ENCODE assay signal across 33 cellular contexts in the genomic region with DNA sequence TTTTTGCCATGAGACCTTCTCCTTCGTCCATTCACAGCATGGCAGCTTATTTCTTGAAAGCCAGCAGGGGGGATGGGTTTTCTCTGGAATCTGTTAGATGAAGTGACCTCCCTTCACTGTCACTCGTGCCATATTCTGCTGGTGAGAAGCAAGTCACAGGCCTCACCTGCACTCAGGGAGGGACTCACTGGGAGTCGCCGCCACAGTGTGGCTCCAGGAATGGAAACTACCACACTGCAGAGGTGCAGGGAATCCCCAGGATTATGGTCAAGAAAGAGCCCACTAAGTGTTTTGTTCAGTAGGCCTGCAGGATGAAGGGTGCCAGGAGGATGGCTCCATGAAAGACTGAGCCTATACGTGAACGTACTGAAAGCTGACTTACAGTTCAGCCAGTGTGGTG.
"Had no signal": no experiment of that assay in that cellular context is flagged by ENCODE, and none has a peak within 500 bp of the region (broad histone marks: within the 10 kb centered on the region; RNA-seq: fewer than 3 reads in every experiment).

No MANE protein-coding gene starts in this region.

- H3K4me1 ChIP-seq: adrenal gland, body of pancreas had no signal

- H3K4me3 Mint-ChIP-seq: activated CD4-positive, alpha-beta T cell treated with anti-CD3 and anti-CD28 coated beads, Interleukin-2, amount 10 ng/mL, durations not matched to agents 24 days and 14 days; activated naive CD4-positive, alpha-beta T cell treated with anti-CD3 and anti-CD28 coated beads for 36 hours; activated T-cell treated with anti-CD3 and anti-CD28 coated beads, Interleukin-2, amount 50 U/mL, for 4 hours; activated T-helper 1 cell treated with anti-CD3 and anti-CD28 coated beads, Interleukin-12 subunit alpha, Interleukin-12 subunit beta, Interleukin-2, Interleukin-4 antibody, amounts not matched to agents 30 ng/mL and 10 ng/mL and 1 ng/mL, durations not matched to agents 14 hours and 24 hours and 36 hours had no signal

- H3K9me3 ChIP-seq: adrenal gland, body of pancreas had no signal

- H3K27ac ChIP-seq: adrenal gland, body of pancreas, PC-9, VCaP had no signal

- DNase-seq: activated CD4-positive, alpha-beta T cell treated with anti-CD3 and anti-CD28 coated beads, Interleukin-2, amount 10 ng/mL, durations not matched to agents 24 days and 14 days; activated CD4-positive, alpha-beta T cell treated with anti-CD3 and anti-CD28 coated beads, Interleukin-2, amount 50 U/mL, for 4 hours; activated CD4-positive, CD25-positive, alpha-beta regulatory T cell; activated CD8-positive, alpha-beta memory T cell treated with anti-CD3 and anti-CD28 coated beads, Interleukin-2, amount 50 U/mL, for 4 hours; activated gamma-delta T cell treated with Interleukin-2 at 50 U/mL for 16 hours; activated naive CD4-positive, alpha-beta T cell treated with anti-CD3 and anti-CD28 coated beads for 36 hours; activated T-cell treated with anti-CD3 and anti-CD28 coated beads for 4 hours; activated T-cell treated with anti-CD3 and anti-CD28 coated beads, Interleukin-2, amount 50 U/mL, for 4 hours; adrenal gland; body of pancreas; central memory CD4-positive, alpha-beta T cell; Karpas-422; KBM-7; MM.1S; MV-4-11; NCI-H1092; NCI-H1436 treated with DMSO at 0.1 percent for 48 hours; NCI-H187; NCI-H2029 treated with DMSO at 0.1 percent for 48 hours; NCI-H2107; NCI-H2171; NCI-H510A; NCI-H526; NCI-H748 treated with DMSO at 0.1 percent for 48 hours; PC-9; Right ventricle myocardium superior; SW 1271; T-helper 1 cell; T-helper 2 cell; T-helper 9 cell had no signal

- H3K9me3 Mint-ChIP-seq: activated CD4-positive, alpha-beta T cell treated with anti-CD3 and anti-CD28 coated beads, Interleukin-2, amount 10 ng/mL, durations not matched to agents 24 days and 14 days; activated T-helper 1 cell treated with anti-CD3 and anti-CD28 coated beads, Interleukin-12 subunit alpha, Interleukin-12 subunit beta, Interleukin-2, Interleukin-4 antibody, amounts not matched to agents 30 ng/mL and 10 ng/mL and 1 ng/mL, durations not matched to agents 14 hours and 24 hours and 36 hours had no signal

- H3K27ac Mint-ChIP-seq: activated CD4-positive, alpha-beta T cell treated with anti-CD3 and anti-CD28 coated beads, Interleukin-2, amount 10 ng/mL, durations not matched to agents 24 days and 14 days; activated naive CD4-positive, alpha-beta T cell treated with anti-CD3 and anti-CD28 coated beads for 36 hours; activated T-helper 1 cell treated with anti-CD3 and anti-CD28 coated beads, Interleukin-12 subunit alpha, Interleukin-12 subunit beta, Interleukin-2, Interleukin-4 antibody, amounts not matched to agents 30 ng/mL and 10 ng/mL and 1 ng/mL, durations not matched to agents 14 hours and 24 hours and 36 hours had no signal

- H2AFZ ChIP-seq: PC-9 had no signal

- H3K36me3 ChIP-seq: adrenal gland had no signal

- ATAC-seq: activated naive CD4-positive, alpha-beta T cell treated with anti-CD3 and anti-CD28 coated beads, Interleukin-2, amount 50 U/mL, for 72 hours; activated T-cell treated with anti-CD3 and anti-CD28 coated beads, Interleukin-2, amount 50 U/mL, for 4 hours; body of pancreas had no signal

- H3K4me1 Mint-ChIP-seq: activated CD4-positive, alpha-beta T cell treated with anti-CD3 and anti-CD28 coated beads, Interleukin-2, amount 10 ng/mL, durations not matched to agents 24 days and 14 days had no signal

- H3K4me3 ChIP-seq: adrenal gland, body of pancreas, PC-9 had no signal

- H3K27me3 Mint-ChIP-seq: activated CD4-positive, alpha-beta T cell treated with anti-CD3 and anti-CD28 coated beads, Interleukin-2, amount 10 ng/mL, durations not matched to agents 24 days and 14 days had no signal

- H3K4me2 ChIP-seq: PC-9 had no signal

- H3K27me3 ChIP-seq: adrenal gland, body of pancreas had no signal
